In genomic region chr10:110502851-110503301, GRCh38 we compare ENCODE assay signal across 8 cellular contexts. TPM values are rescaled to one million over a fixed set of nuclear protein-coding genes. Genes with fewer than 3 reads are reported as not detected.
DNase-seq lines count a peak whose midpoint lies in the region; ATAC-seq and TF ChIP-seq lines count a peak whose summit lies in the region.

No MANE protein-coding gene starts in this region.

- intact Hi-C loops in adrenal gland (cut with DNase I) (no loop called here), testis (cut with DNase I; ENCODE audit: low total_unique reads) (no loop called here)

- H3K27me3 Mint-ChIP-seq in activated T-cell treated with anti-CD3 and anti-CD28 coated beads, Interleukin-2, amount 50 U/mL, for 24 hours: no peaks in the 10 kb centered on the region
- H3K27me3 Mint-ChIP-seq in immature natural killer cell (ENCODE audit: low read depth in 3 of 3): peaks cover 8 to 14% (median 14%) of the 10 kb centered on the region in 3 donors

- H3K9me3 Mint-ChIP-seq in activated T-cell treated with anti-CD3 and anti-CD28 coated beads, Interleukin-2, amount 50 U/mL, for 24 hours: no peaks in the 10 kb centered on the region
- H3K9me3 Mint-ChIP-seq in immature natural killer cell: no peaks in the 10 kb centered on the region

- peaks cover 94% of the 10 kb centered on the region for H3K36me3 Mint-ChIP-seq in activated T-cell treated with anti-CD3 and anti-CD28 coated beads, Interleukin-2, amount 50 U/mL, for 24 hours (ENCODE audit: low read depth)
- peaks cover 2 to 12% (median 11%) of the 10 kb centered on the region in 3 donors for H3K36me3 Mint-ChIP-seq in immature natural killer cell

- TF ChIP-seq CTCF in adrenal gland (IDR thresholded peaks at IDR 0.05): peak in 1 of 6 experiments; percentile 7
- TF ChIP-seq CTCF in testis (IDR thresholded peaks at IDR 0.05): no peak

- peak overlapping the region; percentile 44 to 83 (median 72) for H3K27ac ChIP-seq in adrenal gland
- H3K27ac ChIP-seq in testis: peak overlapping the region in 1 of 2 donors; percentile 77

- peak overlapping the region; percentile 98 for H3K27ac Mint-ChIP-seq in activated T-cell treated with anti-CD3 and anti-CD28 coated beads, Interleukin-2, amount 50 U/mL, for 24 hours
- peak overlapping the region; percentile 93 to 98 (median 98) for H3K27ac Mint-ChIP-seq in immature natural killer cell

- peak overlapping the region; percentile 98 for H3K4me3 Mint-ChIP-seq in activated T-cell treated with anti-CD3 and anti-CD28 coated beads, Interleukin-2, amount 50 U/mL, for 24 hours
- peak overlapping the region; percentile 57 to 83 (median 80) for H3K4me3 Mint-ChIP-seq in immature natural killer cell

- TF ChIP-seq POLR2A in adrenal gland (IDR thresholded peaks at IDR 0.05) (no peak), testis (IDR thresholded peaks at IDR 0.05) (no peak)

- H3K4me1 ChIP-seq in adrenal gland (replicated peaks in 1 of 2) (peaks cover 44 to 82% of the 10 kb centered on the region in 2 donors), testis (peaks cover 43% of the 10 kb centered on the region)

- H3K27me3 ChIP-seq in adrenal gland (no peaks in the 10 kb centered on the region), testis (no peaks in the 10 kb centered on the region)

- peak; percentile 52 for DNase-seq in activated T-cell treated with anti-CD3 and anti-CD28 coated beads, Interleukin-2, amount 50 U/mL, for 24 hours
- no peak for DNase-seq in activated T-cell treated with anti-CD3 and anti-CD28 coated beads for 4 hours
- DNase-seq in NCI-H1694 (lab: John Stamatoyannopoulos, UW): peak; percentile 91
- peak; percentile 71 to 88 (median 85) for DNase-seq in adrenal gland
- peak in 1 of 3 donors; percentile 15 for DNase-seq in immature natural killer cell
- peak; percentile 71 for DNase-seq in testis
- no peak for DNase-seq in kidney tubule cell (ENCODE audit: low spot score)

- ATAC-seq in HG02610 (IDR thresholded peaks at IDR 0.05; ENCODE audit: unreplicated experiment): peak; percentile 42

- peaks cover 87% of the 10 kb centered on the region for H3K4me1 Mint-ChIP-seq in activated T-cell treated with anti-CD3 and anti-CD28 coated beads, Interleukin-2, amount 50 U/mL, for 24 hours (ENCODE audit: low read depth)
- peaks cover 83 to 86% of the 10 kb centered on the region in 2 donors for H3K4me1 Mint-ChIP-seq in immature natural killer cell

- peak overlapping the region in 1 of 4 donors; percentile 14 for H3K4me3 ChIP-seq in adrenal gland
- no peak overlapping the region for H3K4me3 ChIP-seq in testis

- H3K9me3 ChIP-seq in adrenal gland (replicated peaks in 1 of 3): no peaks in the 10 kb centered on the region
- no peaks in the 10 kb centered on the region for H3K9me3 ChIP-seq in testis

- H3K36me3 ChIP-seq in adrenal gland (replicated peaks in 1 of 2) (peaks cover 0 to 8% of the 10 kb centered on the region in 2 donors), testis (ENCODE audit: low read depth, missing control alignments) (no peaks in the 10 kb centered on the region)

- 7 to 13% (median 12%) methylated on average over 3 of the region's 3 CpGs for WGBS in adrenal gland, 4 donors
- 29 to 31% methylated on average over 3 of the region's 3 CpGs for WGBS in testis, 2 donors

RNA-seq across cellular contexts. Expression of gene DUSP5, which starts 5.2 kb away (rescaled TPM):
- 10 to 100 TPM; 12.4 to 61.7 (median 17.2) TPM for total RNA-seq in adrenal gland
- polyA plus RNA-seq in adrenal gland: 10 to 100 TPM; 11.7 to 33.7 (median 17.2) TPM
- polyA plus RNA-seq in immature natural killer cell: 1 to 10 TPM; 2.9 to 4.5 (median 2.9) TPM
- 10 to 100 TPM; 42.7 to 57.5 TPM for total RNA-seq in testis
- 42.8 TPM for polyA plus RNA-seq in testis (ENCODE audit: insufficient read depth, low read depth, low replicate concordance)

Comparison
In these comparisons a context has a peak if more than half of its experiments do, and no peak if none do; other contexts are left out.
1. DNase-seq: peak in activated T-cell treated with anti-CD3 and anti-CD28 coated beads, Interleukin-2, amount 50 U/mL, for 24 hours (single experiment), NCI-H1694 (single experiment), adrenal gland (7 of 7) and testis (single experiment); none in activated T-cell treated with anti-CD3 and anti-CD28 coated beads for 4 hours (single experiment) and kidney tubule cell (single experiment).